8 cellular contexts compared by ENCODE assay signal in genomic region chr5:36151434-36152323, GRCh38. TPM values are rescaled to one million over a fixed set of nuclear protein-coding genes. Genes with fewer than 3 reads are reported as not detected.
DNase-seq lines count a peak whose midpoint lies in the region; ATAC-seq, FAIRE-seq and TF ChIP-seq lines count a peak whose summit lies in the region.

LMBRD2 (minus strand) TSS chr5:36151887; CDS start chr5:36143349, 8,538 bp downstream.
SKP2 (plus strand) TSS chr5:36152111; CDS start chr5:36152263, 152 bp downstream.

- H3K9me3 Mint-ChIP-seq in T-cell (no peaks in the 10 kb centered on the region), type B pancreatic cell (no peaks in the 10 kb centered on the region)

- H3K36me3 ChIP-seq in adrenal gland (replicated peaks in 1 of 2), result no peaks in the 10 kb centered on the region
- peaks cover 0 to 30% (median 14%) of the 10 kb centered on the region in 9 donors for H3K36me3 ChIP-seq in heart left ventricle

- H3K36me3 Mint-ChIP-seq in T-cell (peaks cover 30% of the 10 kb centered on the region), type B pancreatic cell (peaks cover 14% of the 10 kb centered on the region)

- H3K27ac ChIP-seq in adrenal gland (peak within 1 kb of the TSS in 4 of 5 donors; percentile 56 to 84 (median 80)), heart left ventricle (peak within 1 kb of the TSS; percentile 33 to 93 (median 85))

- peak within 1 kb of the TSS; percentile 57 to 92 (median 74) for H3K4me3 ChIP-seq in adrenal gland
- peak within 1 kb of the TSS; percentile 64 to 98 (median 90) for H3K4me3 ChIP-seq in heart left ventricle

- intact Hi-C loops in adrenal gland (cut with DNase I), result no loop called here
- intact Hi-C loops in heart left ventricle (cut with DNase I), result loop anchor here in 4 of 10 donors (2.0 to 5.0 kb wide), 3 partner anchors 89 to 1221 kb away; partner anchors contain the start of genes NADK2 (in 3 of the 4) and NUP155 (in 1 of the 4)

- CTCF ChIA-PET in T-cell (lab: Charles Lee), result interaction anchor here in 1 of 2 donors (0.9 to 1.4 kb wide), 2 partner anchors 90 to 91 kb away, joined by 3 to 8 read pairs; partner anchors contain the start of gene NADK2

- POLR2A ChIA-PET in T-cell (lab: Charles Lee), result no interaction called here

- peak; percentile 87 for DNase-seq in GM12891 (ENCODE audit: insufficient read length, low spot score)
- peak; percentile 84 for DNase-seq in NCI-H1436 treated with DMSO at 0.1 percent for 48 hours (lab: John Stamatoyannopoulos, UW)
- DNase-seq in T-cell, result peak; percentile 91 to 100 (median 98)
- DNase-seq in adrenal gland, result peak; percentile 96 to 99 (median 98)
- DNase-seq in heart left ventricle, result peak; percentile 98 to 99 (median 98)
- peak; percentile 99 for DNase-seq in pons (ENCODE audit: low spot score)
- peak; percentile 97 for DNase-seq in type B pancreatic cell (ENCODE audit: extremely low spot score, unreplicated experiment)

- H3K27me3 ChIP-seq in adrenal gland (no peaks in the 10 kb centered on the region), heart left ventricle (no peaks in the 10 kb centered on the region)

- TF ChIP-seq CTCF in adrenal gland (IDR thresholded peaks at IDR 0.05) (no peak), heart left ventricle (IDR thresholded peaks at IDR 0.05) (no peak), type B pancreatic cell (conservative IDR thresholded peaks at IDR 0.05) (no peak)

- H3K4me1 ChIP-seq in adrenal gland (replicated peaks in 1 of 2) (peaks cover 13 to 33% of the 10 kb centered on the region in 2 donors), heart left ventricle (peaks cover 0 to 52% (median 29%) of the 10 kb centered on the region in 12 donors)

- WGBS in adrenal gland, 4 donors, result 0 to 1% (median 0%) methylated on average over 34 to 81 of the region's 81 CpGs
- WGBS in heart left ventricle, 4 donors, result 0% methylated on average over 50 to 81 of the region's 81 CpGs

- ATAC-seq in HG02840 (IDR thresholded peaks at IDR 0.05; ENCODE audit: low FRiP score, unreplicated experiment) (peak; percentile 99), T-cell (replicated peaks in 1 of 4) (peak; percentile 97 to 99 (median 98)), heart left ventricle (peak; percentile 99 to 100 (median 99))

- H3K27me3 Mint-ChIP-seq in T-cell, result no peaks in the 10 kb centered on the region
- H3K27me3 Mint-ChIP-seq in type B pancreatic cell, result no peaks in the 10 kb centered on the region

- H3K9me3 ChIP-seq in adrenal gland (replicated peaks in 1 of 3) (no peaks in the 10 kb centered on the region), heart left ventricle (no peaks in the 10 kb centered on the region)

- TF ChIP-seq POLR2A in GM12891 (IDR thresholded peaks at IDR 0.05; ENCODE audit: low read depth, low read length) (peak; percentile 64), adrenal gland (IDR thresholded peaks at IDR 0.05) (peak; percentile 54 to 80), heart left ventricle (IDR thresholded peaks at IDR 0.05) (peak in 1 of 2 donors; percentile 73)

- peak within 1 kb of the TSS; percentile 86 to 89 for H3K27ac Mint-ChIP-seq in T-cell
- peak within 1 kb of the TSS; percentile 94 for H3K27ac Mint-ChIP-seq in type B pancreatic cell

- peak within 1 kb of the TSS; percentile 93 to 97 (median 96) for H3K4me3 Mint-ChIP-seq in T-cell
- peak within 1 kb of the TSS; percentile 92 for H3K4me3 Mint-ChIP-seq in type B pancreatic cell

- FAIRE-seq in GM12891 (lab: Jason Lieb, UNC), result peak; percentile 99

- H3K4me1 Mint-ChIP-seq in T-cell, result peaks cover 70 to 74% (median 73%) of the 10 kb centered on the region in 3 donors
- H3K4me1 Mint-ChIP-seq in type B pancreatic cell (ENCODE audit: unreplicated experiment), result peaks cover 39% of the 10 kb centered on the region

TF ChIP-seq in GM12891, 5 proteins besides CTCF, POLR2A, EP300 and RAD21:
- TF ChIP-seq PAX5 (IDR thresholded peaks at IDR 0.05; ENCODE audit: insufficient read depth, low read length, severe bottlenecking) (no peak), POLR2AphosphoS5 (IDR thresholded peaks at IDR 0.05; ENCODE audit: low read depth, low read length) (peak; percentile 39), TAF1 (IDR thresholded peaks at IDR 0.05; ENCODE audit: low read depth, low read length) (peak; percentile 60), SPI1 (IDR thresholded peaks at IDR 0.05; ENCODE audit: low read depth, low read length) (peak; percentile 51; the same call in 1 of the 2 replicates), POU2F2 (IDR thresholded peaks at IDR 0.05; ENCODE audit: low read depth, low read length) (no peak; the same call in 1 of the 2 replicates)

RNA-seq across cellular contexts. Expression of gene LMBRD2, which starts in this region (rescaled TPM):
- polyA plus RNA-seq in GM12891 (2012; ENCODE audit: low read depth, missing spikeins), result 2.1 TPM
- total RNA-seq in T-cell (10 to 100 TPM in 3 of 5 donors, 1 to 10 TPM in 2; 6.3 to 13.7 (median 10.8) TPM), adrenal gland (10 to 100 TPM in 7 of 8 donors, 1 to 10 TPM in 1; 9.6 to 18.4 (median 15.1) TPM), heart left ventricle (10 to 100 TPM; 10.0 to 18.2 (median 13.9) TPM), type B pancreatic cell (ENCODE audit: low replicate concordance) (7.9 and 9.9 TPM in 2 replicates)
- polyA plus RNA-seq in adrenal gland (10 to 100 TPM in 1 of 3 donors, 1 to 10 TPM in 2; 2.3 to 24.8 (median 3.7) TPM), heart left ventricle (1 to 10 TPM; 2.6 to 5.2 TPM)

RNA-seq across cellular contexts. Expression of gene SKP2, which starts in this region (rescaled TPM):
- 11.9 TPM for polyA plus RNA-seq in GM12891 (2012; ENCODE audit: low read depth, missing spikeins)
- 10 to 100 TPM; 12.8 to 26.0 (median 19.6) TPM for total RNA-seq in T-cell
- total RNA-seq in adrenal gland, result 10 to 100 TPM in 6 of 8 donors, 1 to 10 TPM in 2; 8.7 to 28.3 (median 14.4) TPM
- 10 to 100 TPM in 1 of 3 donors, 1 to 10 TPM in 2; 2.9 to 11.3 (median 3.9) TPM for polyA plus RNA-seq in adrenal gland
- total RNA-seq in heart left ventricle, result 10 to 100 TPM in 1 of 9 donors, 1 to 10 TPM in 8; 3.4 to 12.0 (median 6.0) TPM
- 1 to 10 TPM; 1.6 to 1.9 TPM for polyA plus RNA-seq in heart left ventricle
- 78.3 and 98.4 TPM in 2 replicates for total RNA-seq in type B pancreatic cell (ENCODE audit: low replicate concordance)

Comparison
In these comparisons a context has a peak if more than half of its experiments do, and no peak if none do; other contexts are left out.
1. Peak in every context shown above with its lines: DNase-seq, ATAC-seq, H3K4me3 ChIP-seq and H3K27ac ChIP-seq.